Comparison of ENCODE assay signal across 24 cellular contexts in the genomic region with DNA sequence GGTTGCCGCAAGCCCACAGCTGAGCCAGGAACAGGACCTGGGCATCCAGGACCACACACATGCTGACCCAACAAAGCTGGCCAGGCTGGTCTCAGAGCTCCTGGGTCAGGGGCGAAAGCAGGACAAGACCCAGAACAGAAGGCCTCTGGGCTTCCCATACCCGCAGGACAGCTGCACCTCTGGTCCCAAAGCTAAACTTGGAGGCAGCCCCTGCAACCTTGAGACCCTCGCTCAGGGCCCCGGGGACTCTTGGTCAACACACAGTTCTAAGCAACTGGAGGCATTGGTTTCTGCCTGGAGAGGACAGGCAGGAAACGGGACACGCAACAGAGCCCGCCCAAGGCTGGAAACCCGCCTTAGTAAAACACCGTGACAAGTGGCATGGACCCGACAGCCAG. TPM values are rescaled to one million over a fixed set of nuclear protein-coding genes. Genes with fewer than 3 reads are reported as not detected.
DNase-seq lines count a peak whose midpoint lies in the region; ATAC-seq, FAIRE-seq and TF ChIP-seq lines count a peak whose summit lies in the region.
"Had no signal": no experiment of that assay in that cellular context is flagged by ENCODE, and none has a peak within 500 bp of the region (broad histone marks: within the 10 kb centered on the region; RNA-seq: fewer than 3 reads in every experiment).

No MANE protein-coding gene starts in this region.

- no peak overlapping the region for H3K4me3 Mint-ChIP-seq in WTC11
- H3K4me3 Mint-ChIP-seq: CD4-positive, CD25-positive, alpha-beta regulatory T cell; CD8-positive, alpha-beta T cell; HFFc6 had no signal

- no peak for ATAC-seq in A549
- no peak for ATAC-seq in foreskin keratinocyte
- no peak for ATAC-seq in HG03159 (IDR thresholded peaks at IDR 0.05; ENCODE audit: unreplicated experiment)
- ATAC-seq in WTC11 = no peak
- ATAC-seq in HG03139 (IDR thresholded peaks at IDR 0.05; ENCODE audit: unreplicated experiment) = no peak
- ATAC-seq: CD8-positive, alpha-beta T cell; GM12878 had no signal

- peaks cover 10% of the 10 kb centered on the region; the same call in 1 of the 2 replicates for H3K27me3 ChIP-seq in H7 (ENCODE audit: control insufficient read depth, insufficient read depth, low read length)
- H3K27me3 ChIP-seq in foreskin keratinocyte = no peaks in the 10 kb centered on the region

- no peak overlapping the region for H3K4me3 ChIP-seq in A549
- no peak overlapping the region for H3K4me3 ChIP-seq in H7 (ENCODE audit: insufficient read depth, low read depth, low read length)
- H3K4me3 ChIP-seq: GM12878, GM23248, HAP-1 had no signal

- no peaks in the 10 kb centered on the region for H3K9me3 ChIP-seq in A549
- H3K9me3 ChIP-seq: BE2C, Caco-2, HAP-1 had no signal

- TF ChIP-seq EP300 in A549 (IDR thresholded peaks at IDR 0.05) = no peak

- H3K27ac ChIP-seq in A549 (peak overlapping the region in 1 of 2 experiments; percentile 88; a peak in 3 of 6 replicates), foreskin keratinocyte (peak overlapping the region; percentile 78)
- H3K27ac ChIP-seq: 22Rv1, C4-2B, GM23248 had no signal

- TF ChIP-seq POLR2A in A549 (IDR thresholded peaks at IDR 0.05; ENCODE audit: low read length) = no peak

- H3K27ac Mint-ChIP-seq in WTC11 = no peak overlapping the region
- H3K27ac Mint-ChIP-seq: CD8-positive, alpha-beta T cell; HFFc6 had no signal

- no peak for FAIRE-seq in A549 (lab: Jason Lieb, UNC)
- FAIRE-seq: A204.1, GM12878, GM19239 had no signal

- H3K4me1 ChIP-seq in A549 (peaks cover 100% of the 10 kb centered on the region), foreskin keratinocyte (peaks cover 37% of the 10 kb centered on the region)
- H3K4me1 ChIP-seq: BE2C, HAP-1 had no signal

- no peaks in the 10 kb centered on the region for H3K9me3 Mint-ChIP-seq in WTC11
- H3K9me3 Mint-ChIP-seq: CD4-positive, CD25-positive, alpha-beta regulatory T cell; CD8-positive, alpha-beta T cell; HFFc6 had no signal

- DNase-seq in A549 (ENCODE audit: low read depth in 1 of 2, low spot score in 1 of 2) = no peak
- peak; percentile 60 for DNase-seq in H7
- DNase-seq in foreskin keratinocyte = no peak
- DNase-seq in WTC11 (ENCODE audit: low spot score) = no peak
- DNase-seq: ACHN; AML-193; BE2C; Caco-2; CD4-positive, CD25-positive, alpha-beta regulatory T cell; CD8-positive, alpha-beta T cell; DMS153; DMS79; EL; GDM1; GM23248; HFFc6 had no signal

- H3K4me1 Mint-ChIP-seq in WTC11 = peaks cover 22% of the 10 kb centered on the region
- H3K4me1 Mint-ChIP-seq: CD4-positive, CD25-positive, alpha-beta regulatory T cell had no signal

- TF ChIP-seq RAD21 in A549 (conservative IDR thresholded peaks at IDR 0.05 in 1 of 2, IDR thresholded peaks at IDR 0.05 in 1 of 2) = no peak

- no peaks in the 10 kb centered on the region for H3K36me3 ChIP-seq in H7 (replicated peaks; ENCODE audit: control insufficient read depth, insufficient read depth, low read length)
- H3K36me3 ChIP-seq: BE2C, HAP-1 had no signal

- POLR2A ChIA-PET in A549 (lab: Yijun Ruan, JAX) (no interaction called here), WTC11 (lab: Charles Lee) (interaction anchor here (0.6 to 0.9 kb wide), 2 partner anchors 88 to 101 kb away, joined by 3 read pairs; no protein-coding TSS in a partner anchor)

- WGBS in A549 (ENCODE audit: missing lambda C conversion rate) = 94% methylated on average over 9 of the region's 11 CpGs

- H3K27me3 Mint-ChIP-seq in WTC11 (ENCODE audit: low read depth) = peaks cover 30% of the 10 kb centered on the region

- TF ChIP-seq CTCF in A549 (IDR thresholded peaks at IDR 0.05) (no peak), foreskin keratinocyte (conservative IDR thresholded peaks at IDR 0.05) (no peak), WTC11 (IDR thresholded peaks at IDR 0.05) (no peak)

- CTCF ChIA-PET in A549 (lab: Yijun Ruan, JAX) (interaction anchor here (0.6 to 2.3 kb wide), 6 partner anchors 9 to 412 kb away, joined by 3 to 7 read pairs (median 3); no protein-coding TSS in a partner anchor), WTC11 (lab: Charles Lee) (interaction anchor here (1.0 to 2.1 kb wide), 5 partner anchors 29 to 102 kb away, joined by 4 to 11 read pairs (median 8); no protein-coding TSS in a partner anchor)

- H3K4me2 ChIP-seq in A549 = peak overlapping the region; percentile 23; the same call in 2 of the 3 replicates

- no peaks in the 10 kb centered on the region for H3K36me3 Mint-ChIP-seq in WTC11
- H3K36me3 Mint-ChIP-seq: CD4-positive, CD25-positive, alpha-beta regulatory T cell; CD8-positive, alpha-beta T cell had no signal

TF ChIP-seq in A549, 52 proteins besides CTCF, POLR2A, EP300 and RAD21 (continues in another document):
- TF ChIP-seq, protein P1, sequence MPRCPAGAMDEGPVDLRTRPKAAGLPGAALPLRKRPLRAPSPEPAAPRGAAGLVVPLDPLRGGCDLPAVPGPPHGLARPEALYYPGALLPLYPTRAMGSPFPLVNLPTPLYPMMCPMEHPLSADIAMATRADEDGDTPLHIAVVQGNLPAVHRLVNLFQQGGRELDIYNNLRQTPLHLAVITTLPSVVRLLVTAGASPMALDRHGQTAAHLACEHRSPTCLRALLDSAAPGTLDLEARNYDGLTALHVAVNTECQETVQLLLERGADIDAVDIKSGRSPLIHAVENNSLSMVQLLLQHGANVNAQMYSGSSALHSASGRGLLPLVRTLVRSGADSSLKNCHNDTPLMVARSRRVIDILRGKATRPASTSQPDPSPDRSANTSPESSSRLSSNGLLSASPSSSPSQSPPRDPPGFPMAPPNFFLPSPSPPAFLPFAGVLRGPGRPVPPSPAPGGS (IDR thresholded peaks at IDR 0.05) = no peak
- TF ChIP-seq POLR2AphosphoS2 (conservative IDR thresholded peaks at IDR 0.05; ENCODE audit: low read length) (no peak), RCOR1 (IDR thresholded peaks at IDR 0.05; ENCODE audit: low read depth, low read length) (no peak), ZC3H11A (IDR thresholded peaks at IDR 0.05) (no peak), SMC3 (IDR thresholded peaks at IDR 0.05) (no peak)
- TF ChIP-seq, protein P2, sequence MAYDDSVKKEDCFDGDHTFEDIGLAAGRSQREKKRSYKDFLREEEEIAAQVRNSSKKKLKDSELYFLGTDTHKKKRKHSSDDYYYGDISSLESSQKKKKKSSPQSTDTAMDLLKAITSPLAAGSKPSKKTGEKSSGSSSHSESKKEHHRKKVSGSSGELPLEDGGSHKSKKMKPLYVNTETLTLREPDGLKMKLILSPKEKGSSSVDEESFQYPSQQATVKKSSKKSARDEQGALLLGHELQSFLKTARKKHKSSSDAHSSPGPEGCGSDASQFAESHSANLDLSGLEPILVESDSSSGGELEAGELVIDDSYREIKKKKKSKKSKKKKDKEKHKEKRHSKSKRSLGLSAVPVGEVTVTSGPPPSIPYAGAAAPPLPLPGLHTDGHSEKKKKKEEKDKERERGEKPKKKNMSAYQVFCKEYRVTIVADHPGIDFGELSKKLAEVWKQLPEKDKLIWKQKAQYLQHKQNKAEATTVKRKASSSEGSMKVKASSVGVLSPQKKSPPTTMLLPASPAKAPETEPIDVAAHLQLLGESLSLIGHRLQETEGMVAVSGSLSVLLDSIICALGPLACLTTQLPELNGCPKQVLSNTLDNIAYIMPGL (CRISPR knock-in tag; IDR thresholded peaks at IDR 0.05; ENCODE audit: borderline replicate concordance) = no peak

TF ChIP-seq in WTC11, 78 proteins besides CTCF, POLR2A, EP300 and RAD21 (continues in another document):
- TF ChIP-seq ZNF317 (CRISPR knock-in tag; IDR thresholded peaks at IDR 0.05; ENCODE audit: borderline replicate concordance, low read depth) = no peak
- TF ChIP-seq ZBTB21 (CRISPR knock-in tag; IDR thresholded peaks at IDR 0.05; ENCODE audit: borderline replicate concordance) = no peak
- TF ChIP-seq, protein P3, sequence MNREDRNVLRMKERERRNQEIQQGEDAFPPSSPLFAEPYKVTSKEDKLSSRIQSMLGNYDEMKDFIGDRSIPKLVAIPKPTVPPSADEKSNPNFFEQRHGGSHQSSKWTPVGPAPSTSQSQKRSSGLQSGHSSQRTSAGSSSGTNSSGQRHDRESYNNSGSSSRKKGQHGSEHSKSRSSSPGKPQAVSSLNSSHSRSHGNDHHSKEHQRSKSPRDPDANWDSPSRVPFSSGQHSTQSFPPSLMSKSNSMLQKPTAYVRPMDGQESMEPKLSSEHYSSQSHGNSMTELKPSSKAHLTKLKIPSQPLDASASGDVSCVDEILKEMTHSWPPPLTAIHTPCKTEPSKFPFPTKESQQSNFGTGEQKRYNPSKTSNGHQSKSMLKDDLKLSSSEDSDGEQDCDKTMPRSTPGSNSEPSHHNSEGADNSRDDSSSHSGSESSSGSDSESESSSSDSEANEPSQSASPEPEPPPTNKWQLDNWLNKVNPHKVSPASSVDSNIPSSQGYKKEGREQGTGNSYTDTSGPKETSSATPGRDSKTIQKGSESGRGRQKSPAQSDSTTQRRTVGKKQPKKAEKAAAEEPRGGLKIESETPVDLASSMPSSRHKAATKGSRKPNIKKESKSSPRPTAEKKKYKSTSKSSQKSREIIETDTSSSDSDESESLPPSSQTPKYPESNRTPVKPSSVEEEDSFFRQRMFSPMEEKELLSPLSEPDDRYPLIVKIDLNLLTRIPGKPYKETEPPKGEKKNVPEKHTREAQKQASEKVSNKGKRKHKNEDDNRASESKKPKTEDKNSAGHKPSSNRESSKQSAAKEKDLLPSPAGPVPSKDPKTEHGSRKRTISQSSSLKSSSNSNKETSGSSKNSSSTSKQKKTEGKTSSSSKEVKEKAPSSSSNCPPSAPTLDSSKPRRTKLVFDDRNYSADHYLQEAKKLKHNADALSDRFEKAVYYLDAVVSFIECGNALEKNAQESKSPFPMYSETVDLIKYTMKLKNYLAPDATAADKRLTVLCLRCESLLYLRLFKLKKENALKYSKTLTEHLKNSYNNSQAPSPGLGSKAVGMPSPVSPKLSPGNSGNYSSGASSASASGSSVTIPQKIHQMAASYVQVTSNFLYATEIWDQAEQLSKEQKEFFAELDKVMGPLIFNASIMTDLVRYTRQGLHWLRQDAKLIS (CRISPR knock-in tag; IDR thresholded peaks at IDR 0.05; ENCODE audit: borderline replicate concordance) = no peak

RNA-seq across cellular contexts. Expression of gene WNT7B, which starts 11.4 kb away (rescaled TPM):
- polyA plus RNA-seq in A549 (2011; rRNA removed) = 16.9 and 21.0 TPM in 2 replicates
- polyA plus RNA-seq in A549 (2012; cell fraction: cytosol; rRNA removed) = 36.4 and 59.9 TPM in 2 replicates
- 48.0 and 49.6 TPM in 2 replicates for polyA plus RNA-seq in A549 (2012; cell fraction: nucleus; rRNA removed)
- 80.8 to 92.0 TPM (median 82.2 TPM) in 3 replicates for polyA plus RNA-seq in A549 (2017; fragmentation: RNase III; extraction: RNeasy Plus Mini Kit Qiagen cat#74134 plus additional on column Dnase treatment)
- 19.4 and 42.1 TPM in 2 replicates for polyA minus RNA-seq in A549 (2011; rRNA and poly(A)+ RNA removed)
- 0.10 TPM in 1 of 2 replicates, not detected in the other for total RNA-seq in H7 (2014; rRNA removed; shearing (Covaris generic))
- 9.5 and 41.8 TPM in 2 replicates for total RNA-seq in foreskin keratinocyte
- polyA plus RNA-seq in foreskin keratinocyte = 14.0 and 50.2 TPM in 2 replicates
- total RNA-seq in WTC11 (2021) = 0.18 to 0.33 TPM (median 0.23 TPM) in 3 replicates
- total RNA-seq: CD4-positive, CD25-positive, alpha-beta regulatory T cell; CD8-positive, alpha-beta T cell; GM12878; GM23248 had no signal
- polyA plus RNA-seq: CD4-positive, CD25-positive, alpha-beta regulatory T cell; GM23248 had no signal
